ENCODE assay signal across 8 cellular contexts in genomic region chr22:41576877-41577276, GRCh38. TPM values are rescaled to one million over a fixed set of nuclear protein-coding genes. Genes with fewer than 3 reads are reported as not detected.
DNase-seq lines count a peak whose midpoint lies in the region; ATAC-seq, FAIRE-seq and TF ChIP-seq lines count a peak whose summit lies in the region.

No MANE protein-coding gene starts in this region.

- H3K9me3 ChIP-seq in pancreas: no peaks in the 10 kb centered on the region

- WGBS in pancreas, 2 donors: 83 to 91% methylated on average over 9 of the region's 9 CpGs

- H3K4me1 ChIP-seq in pancreas: no peaks in the 10 kb centered on the region

- no peak for FAIRE-seq in pancreas (lab: Jason Lieb, UNC)

- DNase-seq in SIG-M5 treated with dmso at 0.1 percent for 504 hours (lab: John Stamatoyannopoulos, UW; ENCODE audit: unreplicated experiment) (peak; percentile 27), SIG-M5 (lab: John Stamatoyannopoulos, UW) (no peak), fibroblast of mammary gland (ENCODE audit: low read depth) (peak; percentile 55), pancreas (peak in 4 of 6 donors; percentile 46 to 79 (median 64))
- DNase-seq in central memory CD4-positive, alpha-beta T cell: no peak

- H3K27me3 ChIP-seq in pancreas: no peaks in the 10 kb centered on the region

- intact Hi-C loops in pancreas (cut with DNase I): no loop called here

- H3K27ac ChIP-seq in VCaP: no peak overlapping the region
- H3K27ac ChIP-seq in pancreas: no peak overlapping the region

- ATAC-seq in pancreas (peak; percentile 21 to 82 (median 68)), HG02870 (IDR thresholded peaks at IDR 0.05; ENCODE audit: unreplicated experiment) (no peak)

- peaks cover 0 to 17% (median 0%) of the 10 kb centered on the region in 3 donors for H3K36me3 ChIP-seq in pancreas

- H3K4me3 ChIP-seq in fibroblast of mammary gland (ENCODE audit: control insufficient read depth, low read depth, low read length) (no peak overlapping the region), pancreas (no peak overlapping the region)

- TF ChIP-seq CTCF in LNCAP (IDR thresholded peaks at IDR 0.05) (peak; percentile 43), VCaP (conservative IDR thresholded peaks at IDR 0.05) (peak; percentile 82), fibroblast of mammary gland (conservative IDR thresholded peaks at IDR 0.05; ENCODE audit: control insufficient read depth, insufficient read depth, low read depth, low read length) (peak; percentile 57), pancreas (IDR thresholded peaks at IDR 0.05) (peak in 3 of 4 donors; percentile 16 to 24 (median 18))

RNA-seq across cellular contexts. Expression of gene PMM1, which starts 12.8 kb away (rescaled TPM):
- total RNA-seq in pancreas: 10 to 100 TPM; 10.3 to 26.6 (median 20.2) TPM
- polyA plus RNA-seq in pancreas: 10 to 100 TPM; 26.4 to 69.2 TPM

RNA-seq across cellular contexts. Expression of gene CSDC2, which starts 16.1 kb away (rescaled TPM):
- 10 to 100 TPM in 3 of 6 donors, 1 to 10 TPM in 3; 1.4 to 22.8 (median 11.4) TPM for total RNA-seq in pancreas
- 10 to 100 TPM in 1 of 2 donors, 1 to 10 TPM in 1; 8.6 to 50.9 TPM for polyA plus RNA-seq in pancreas

RNA-seq across cellular contexts. Expression of gene POLR3H, which starts 32.6 kb away (rescaled TPM):
- total RNA-seq in pancreas: 10 to 100 TPM; 11.0 to 18.9 (median 13.9) TPM
- 10 to 100 TPM; 14.8 to 22.0 TPM for polyA plus RNA-seq in pancreas

RNA-seq across cellular contexts. Expression of gene DESI1, which starts 44.0 kb away (rescaled TPM):
- total RNA-seq in pancreas: 10 to 100 TPM in 3 of 6 donors, 1 to 10 TPM in 3; 8.2 to 14.8 (median 10.3) TPM
- 1 to 10 TPM; 9.5 to 9.6 TPM for polyA plus RNA-seq in pancreas

RNA-seq across cellular contexts. Expression of gene XRCC6, which starts 44.2 kb away (rescaled TPM):
- 10 to 100 TPM; 49.8 to 85.4 (median 76.1) TPM for total RNA-seq in pancreas
- polyA plus RNA-seq in pancreas: 10 to 100 TPM; 51.5 to 86.4 TPM

Comparison
In these comparisons a context has a peak if more than half of its experiments do, and no peak if none do; other contexts are left out.
1. DNase-seq: peak in SIG-M5 treated with dmso at 0.1 percent for 504 hours (single experiment), fibroblast of mammary gland (single experiment) and pancreas (4 of 6); none in SIG-M5 (single experiment) and central memory CD4-positive, alpha-beta T cell (single experiment).
2. CTCF ChIP-seq: peak in every context shown above with its lines; median percentile 82 in VCaP; 57 in fibroblast of mammary gland; 43 in LNCAP; 18 in pancreas.